Comparison of ENCODE assay signal across 31 cellular contexts in the genomic region with DNA sequence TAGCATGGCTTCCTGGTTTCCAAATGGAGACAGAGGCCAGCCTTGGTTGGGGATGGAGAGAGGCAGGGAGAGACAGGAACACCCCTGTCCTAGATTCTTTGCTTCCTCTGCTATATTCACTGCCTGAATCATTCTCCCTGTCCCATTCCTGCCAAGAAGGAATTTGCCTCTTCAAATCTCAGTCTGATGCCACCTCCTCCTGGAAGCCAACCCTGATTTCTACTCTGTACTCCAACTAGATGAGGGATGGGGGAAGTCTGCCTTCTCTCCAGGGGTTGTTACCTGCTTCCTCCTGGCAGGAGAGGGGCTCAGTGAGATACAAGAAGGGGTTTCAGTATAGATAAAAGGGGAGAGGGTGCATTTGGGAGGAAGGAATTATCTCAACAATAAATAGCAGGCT. TPM values are rescaled to one million over a fixed set of nuclear protein-coding genes. Genes with fewer than 3 reads are reported as not detected.
"Had no signal": no experiment of that assay in that cellular context is flagged by ENCODE, and none has a peak within 500 bp of the region (broad histone marks: within the 10 kb centered on the region; RNA-seq: fewer than 3 reads in every experiment).

No MANE protein-coding gene starts in this region.

- H3K27me3 ChIP-seq: gastrocnemius medialis, testis had no signal

- H3K27ac Mint-ChIP-seq: nephron progenitor cell; stimulated activated naive B cell treated with anti-CD40 and anti-IgM and Interleukin-4, amounts not matched to agents 10 μg/mL and 1 μg/mL and 100 μg/mL, for 72 hours; stimulated activated naive CD8-positive, alpha-beta T cell treated with anti-CD3 and anti-CD28 coated beads, Interleukin-15, amount 100 ng/mL, for 72 hours had no signal

- H3K4me1 ChIP-seq: esophagus muscularis mucosa, gastrocnemius medialis, heart right ventricle, sigmoid colon, testis, tibial nerve had no signal

- H3K9me3 ChIP-seq: esophagus muscularis mucosa, gastrocnemius medialis, heart right ventricle, neutrophil, sigmoid colon, testis had no signal

- H3K4me3 ChIP-seq: dorsolateral prefrontal cortex, esophagus muscularis mucosa, gastrocnemius medialis, heart right ventricle, sigmoid colon, skin epidermis, testis, tibial nerve had no signal

- H3K4me3 Mint-ChIP-seq: nephron progenitor cell; stimulated activated naive B cell treated with anti-CD40 and anti-IgM and Interleukin-4, amounts not matched to agents 10 μg/mL and 1 μg/mL and 100 μg/mL, for 72 hours; stimulated activated naive CD8-positive, alpha-beta T cell treated with anti-CD3 and anti-CD28 coated beads, Interleukin-15, amount 100 ng/mL, for 72 hours had no signal

- H3K4me1 Mint-ChIP-seq: nephron progenitor cell had no signal

- FAIRE-seq: endometrium, islet of Langerhans had no signal

- H3K27ac ChIP-seq: dorsolateral prefrontal cortex, esophagus muscularis mucosa, gastrocnemius medialis, heart right ventricle, neutrophil, sigmoid colon, skin epidermis, testis, tibial nerve had no signal

- H3K9me3 Mint-ChIP-seq: stimulated activated naive B cell treated with anti-CD40 and anti-IgM and Interleukin-4, amounts not matched to agents 10 μg/mL and 1 μg/mL and 100 μg/mL, for 72 hours; stimulated activated naive CD8-positive, alpha-beta T cell treated with anti-CD3 and anti-CD28 coated beads, Interleukin-15, amount 100 ng/mL, for 72 hours had no signal

- H3K36me3 Mint-ChIP-seq: stimulated activated naive B cell treated with anti-CD40 and anti-IgM and Interleukin-4, amounts not matched to agents 10 μg/mL and 1 μg/mL and 100 μg/mL, for 72 hours had no signal

- H3K36me3 ChIP-seq: esophagus muscularis mucosa, gastrocnemius medialis, heart right ventricle, neutrophil, sigmoid colon, tibial nerve had no signal

- DNase-seq: cortex of kidney; dorsolateral prefrontal cortex; effector memory CD4-positive, alpha-beta T cell; gastrocnemius medialis; heart right ventricle; hypothalamus; mammary epithelial cell; naive thymus-derived CD4-positive, alpha-beta T cell; nephron progenitor cell; posterior cingulate gyrus; sigmoid colon; stimulated activated CD4-positive, alpha-beta T cell treated with anti-CD3 and anti-CD28 coated beads, Interleukin-2, amount 100 ng/mL, for 24 hours; stimulated activated CD4-positive, alpha-beta T cell treated with anti-CD3 and anti-CD28 coated beads, Interleukin-4, amount 100 ng/mL, for 4 hours; stimulated activated naive B cell treated with anti-CD40 and anti-IgM and Interleukin-4, amounts not matched to agents 10 μg/mL and 1 μg/mL and 100 μg/mL, for 72 hours; stimulated activated naive CD8-positive, alpha-beta T cell treated with anti-CD3 and anti-CD28 coated beads, Interleukin-15, amount 100 ng/mL, for 72 hours; testis had no signal

- ATAC-seq: gastrocnemius medialis; heart right ventricle; left lobe of liver; naive thymus-derived CD4-positive, alpha-beta T cell; stimulated activated naive B cell treated with anti-CD40 and anti-IgM and Interleukin-4, amounts not matched to agents 10 μg/mL and 1 μg/mL and 100 μg/mL, for 72 hours; stimulated activated naive CD8-positive, alpha-beta T cell treated with anti-CD3 and anti-CD28 coated beads, Interleukin-15, amount 100 ng/mL, for 72 hours had no signal

RNA-seq across cellular contexts. Expression of a gene that starts 1.3 kb away (rescaled TPM):
- total RNA-seq: dorsolateral prefrontal cortex; esophagus muscularis mucosa; fibroblast of villous mesenchyme; gastrocnemius medialis; heart right ventricle; left lobe of liver; lower leg skin; mammary epithelial cell; mesenteric fat pad; mononuclear cell; naive thymus-derived CD4-positive, alpha-beta T cell; osteoblast; pulmonary artery endothelial cell; sigmoid colon; subcutaneous adipose tissue; tibial nerve; ureter had no signal
- polyA plus RNA-seq: heart right ventricle; mammary epithelial cell; naive thymus-derived CD4-positive, alpha-beta T cell; sigmoid colon had no signal

RNA-seq across cellular contexts. Expression of a gene that starts 21.5 kb away (rescaled TPM):
- total RNA-seq: dorsolateral prefrontal cortex, esophagus muscularis mucosa, fibroblast of villous mesenchyme, gastrocnemius medialis, heart right ventricle, left lobe of liver, lower leg skin, mammary epithelial cell, mesenteric fat pad, mononuclear cell, osteoblast, pulmonary artery endothelial cell, sigmoid colon, subcutaneous adipose tissue, tibial nerve, ureter had no signal
- polyA plus RNA-seq: heart right ventricle; mammary epithelial cell; naive thymus-derived CD4-positive, alpha-beta T cell; sigmoid colon had no signal
